ENCODE assay signal across 9 cellular contexts in genomic region chr3:133894334-133895207, GRCh38. TPM values are rescaled to one million over a fixed set of nuclear protein-coding genes. Genes with fewer than 3 reads are reported as not detected.
A peak's percentile ranks its signal among the peaks of the same experiment; 100 is the strongest.
DNase-seq lines count a peak whose midpoint lies in the region; ATAC-seq, FAIRE-seq and TF ChIP-seq lines count a peak whose summit lies in the region.
"Had no signal": no experiment of that assay in that cellular context is flagged by ENCODE, and none has a peak within 500 bp of the region (broad histone marks: within the 10 kb centered on the region; RNA-seq: fewer than 3 reads in every experiment).

No MANE protein-coding gene starts in this region.

- H3F3A ChIP-seq in PC-9 (ENCODE audit: insufficient read depth, low read depth) = no peaks in the 10 kb centered on the region

- H3K4me2 ChIP-seq in GM12878 (ENCODE audit: control insufficient read depth, insufficient read depth) (peak overlapping the region; percentile 33; the same call in 1 of the 2 replicates), PC-9 (no peak overlapping the region)

- H3K4me3 Mint-ChIP-seq in activated CD4-positive, alpha-beta memory T cell treated with anti-CD3 and anti-CD28 coated beads for 36 hours = no peak overlapping the region
- no peak overlapping the region for H3K4me3 Mint-ChIP-seq in natural killer cell

- H3K9me3 ChIP-seq in HUES64 (ENCODE audit: insufficient read depth, low read depth, low read length) (no peaks in the 10 kb centered on the region), GM12878 (replicated peaks; ENCODE audit: control insufficient read depth, insufficient read depth, low read length) (no peaks in the 10 kb centered on the region; the same call in 2 of the 3 replicates), iPS-20b (ENCODE audit: insufficient read depth, low read depth, low read length) (no peaks in the 10 kb centered on the region), stomach (no peaks in the 10 kb centered on the region), PC-9 (ENCODE audit: insufficient read depth, low read depth) (no peaks in the 10 kb centered on the region)
- H3K9me3 ChIP-seq: SJSA1 had no signal

- H3K9ac ChIP-seq in HUES64 (ENCODE audit: low read depth, low read length) = 0 out of 2 replicates have a peak overlapping the region, but pooled peaks have one; percentile 13
- H3K9ac ChIP-seq in GM12878 (ENCODE audit: control insufficient read depth, insufficient read depth, low read length) = no peak overlapping the region
- H3K9ac ChIP-seq in iPS-20b (ENCODE audit: low read depth, low read length) = peak overlapping the region; percentile 14; the same call in 1 of the 2 replicates

- peaks cover 40% of the 10 kb centered on the region for H3K27me3 Mint-ChIP-seq in activated CD4-positive, alpha-beta memory T cell treated with anti-CD3 and anti-CD28 coated beads for 36 hours
- H3K27me3 Mint-ChIP-seq in natural killer cell (ENCODE audit: low read depth in 2 of 2) = peaks cover 36 to 50% of the 10 kb centered on the region in 2 donors

- 1% methylated on average over 45 of the region's 52 CpGs for WGBS in HUES64
- WGBS in GM12878 (ENCODE audit: insufficient coverage, insufficient replicate concordance, low lambda C conversion rate, missing lambda C conversion rate) = 45% methylated on average over 34 of the region's 52 CpGs
- WGBS in stomach, 5 donors = 9 to 18% (median 14%) methylated on average over 31 to 52 of the region's 52 CpGs

- ATAC-seq in GM12878 (no peak), natural killer cell (no peak)

- no peak for FAIRE-seq in GM12878 (lab: Jason Lieb, UNC)

- no peak overlapping the region; the same call in 1 of the 2 replicates for H3K27ac ChIP-seq in HUES64 (ENCODE audit: low read depth, low read length)
- no peak overlapping the region for H3K27ac ChIP-seq in GM12878 (ENCODE audit: control insufficient read depth, insufficient read depth)
- no peak overlapping the region for H3K27ac ChIP-seq in iPS-20b (ENCODE audit: low read length)
- peak overlapping the region in 1 of 5 donors; percentile 61 for H3K27ac ChIP-seq in stomach
- H3K27ac ChIP-seq in PC-9 = no peak overlapping the region
- H3K27ac ChIP-seq: SJSA1 had no signal

- H3K4me1 ChIP-seq in HUES64 (ENCODE audit: insufficient read depth, low read length) (0 out of 2 replicates have a peak, but pooled peaks cover 7% of the 10 kb centered on the region), GM12878 (ENCODE audit: control insufficient read depth, insufficient read depth, low read length) (no peaks in the 10 kb centered on the region), iPS-20b (ENCODE audit: insufficient read depth, low read length) (peaks cover 7% of the 10 kb centered on the region; the same call in 1 of the 2 replicates), stomach (peaks cover 19 to 25% (median 24%) of the 10 kb centered on the region in 4 donors), PC-9 (replicated peaks; ENCODE audit: insufficient read depth) (no peaks in the 10 kb centered on the region)

- no peak for TF ChIP-seq EP300 in GM12878 (IDR thresholded peaks at IDR 0.05; ENCODE audit: borderline replicate concordance in 1 of 2, control insufficient read depth in 1 of 2, low read depth in 2 of 2, low read length in 2 of 2)
- no peak for TF ChIP-seq EP300 in stomach (IDR thresholded peaks at IDR 0.05)

- TF ChIP-seq RAD21 in GM12878 (IDR thresholded peaks at IDR 0.05; ENCODE audit: insufficient read depth, low read depth, low read length) = no peak

- RAD21 ChIA-PET in GM12878 (lab: Charles Lee; ENCODE audit: unreplicated experiment) = no interaction called here

- H3K27me3 ChIP-seq in HUES64 (ENCODE audit: insufficient read depth, low read length) (peaks cover 56% of the 10 kb centered on the region), GM12878 (replicated peaks in 1 of 2; ENCODE audit: control insufficient read depth in 2 of 2, insufficient read depth in 2 of 2, low read length in 1 of 2) (peaks cover 12 to 13% of the 10 kb centered on the region in 2 experiments), iPS-20b (ENCODE audit: insufficient read depth, low read length) (peaks cover 52% of the 10 kb centered on the region), stomach (peaks cover 0 to 35% (median 18%) of the 10 kb centered on the region in 3 donors), PC-9 (ENCODE audit: insufficient read depth, low read depth) (0 out of 2 replicates have a peak, but pooled peaks cover 8% of the 10 kb centered on the region)

- CTCF ChIA-PET in GM12878 (lab: Yijun Ruan, JAX) (no interaction called here), PC-9 (lab: Charles Lee) (no interaction called here)
- CTCF ChIA-PET in activated CD4-positive, alpha-beta memory T cell treated with anti-CD3 and anti-CD28 coated beads for 36 hours (lab: Charles Lee) = no interaction called here

- H4K20me1 ChIP-seq in GM12878 (ENCODE audit: control insufficient read depth, insufficient read depth) (no peaks in the 10 kb centered on the region; the same call in 1 of the 2 replicates), PC-9 (ENCODE audit: insufficient read depth) (no peaks in the 10 kb centered on the region)

- no peak for TF ChIP-seq POLR2A in GM12878 (IDR thresholded peaks at IDR 0.05; ENCODE audit: low read depth, low read length)
- no peak for TF ChIP-seq POLR2A in stomach (IDR thresholded peaks at IDR 0.05)

- in situ Hi-C loops in GM12878 (cut with MboI) = no loop called here

- SMC1A ChIA-PET in GM12878 (lab: Charles Lee; ENCODE audit: uncharacterized antibody, unreplicated experiment) = no interaction called here

- DNase-seq in GM12878 (ENCODE audit: low read depth, low spot score) (no peak), stomach (no peak), PC-9 (no peak), natural killer cell (no peak)
- DNase-seq in activated CD4-positive, alpha-beta memory T cell treated with anti-CD3 and anti-CD28 coated beads for 36 hours = no peak
- no peak for DNase-seq in activated CD8-positive, alpha-beta memory T cell treated with anti-CD3 and anti-CD28 coated beads, Interleukin-2, amount 50 U/mL, for 4 hours

- peak overlapping the region; percentile 66 for H3K4me3 ChIP-seq in HUES64 (ENCODE audit: low read length)
- H3K4me3 ChIP-seq in GM12878 = no peak overlapping the region
- peak overlapping the region; percentile 83 for H3K4me3 ChIP-seq in iPS-20b (ENCODE audit: low read length)
- H3K4me3 ChIP-seq in stomach = peak overlapping the region; percentile 65 to 83 (median 75)
- no peak overlapping the region for H3K4me3 ChIP-seq in PC-9

- intact Hi-C loops in GM12878 (cut with micrococcal nuclease; ENCODE audit: unreplicated experiment) = no loop called here
- intact Hi-C loops in stomach (cut with DNase I; ENCODE audit: low total_unique reads) = no loop called here
- intact Hi-C loops in activated CD4-positive, alpha-beta memory T cell treated with anti-CD3 and anti-CD28 coated beads for 36 hours (cut with micrococcal nuclease) = no loop called here
- intact Hi-C loops in PC-9 (cut with micrococcal nuclease; ENCODE audit: unreplicated experiment) = no loop called here
- intact Hi-C loops in natural killer cell (cut with micrococcal nuclease) = no loop called here

- H3K9me2 ChIP-seq in PC-9 (ENCODE audit: insufficient read depth) = no peaks in the 10 kb centered on the region

- POLR2A ChIA-PET in GM12878 (lab: Charles Lee) = no interaction called here
- POLR2A ChIA-PET in activated CD4-positive, alpha-beta memory T cell treated with anti-CD3 and anti-CD28 coated beads for 36 hours (lab: Charles Lee) = no interaction called here
- POLR2A ChIA-PET in PC-9 (lab: Charles Lee; ENCODE audit: unreplicated experiment) = no interaction called here

- H3K36me3 Mint-ChIP-seq in activated CD4-positive, alpha-beta memory T cell treated with anti-CD3 and anti-CD28 coated beads for 36 hours = no peaks in the 10 kb centered on the region
- no peaks in the 10 kb centered on the region for H3K36me3 Mint-ChIP-seq in natural killer cell

- no peak overlapping the region for H2AFZ ChIP-seq in GM12878 (ENCODE audit: control insufficient read depth, low read depth, low read length)
- no peak overlapping the region for H2AFZ ChIP-seq in PC-9

- H3K27ac Mint-ChIP-seq in activated CD4-positive, alpha-beta memory T cell treated with anti-CD3 and anti-CD28 coated beads for 36 hours = no peak overlapping the region
- no peak overlapping the region for H3K27ac Mint-ChIP-seq in natural killer cell

- H3K36me3 ChIP-seq in HUES64 (ENCODE audit: insufficient read depth, low read length) (no peaks in the 10 kb centered on the region), GM12878 (ENCODE audit: control insufficient read depth in 2 of 2, insufficient read depth in 2 of 2, low read length in 1 of 2) (no peaks in the 10 kb centered on the region), iPS-20b (ENCODE audit: insufficient read depth, low read depth, low read length) (no peaks in the 10 kb centered on the region), stomach (no peaks in the 10 kb centered on the region), PC-9 (ENCODE audit: low read depth) (no peaks in the 10 kb centered on the region)
- H3K36me3 ChIP-seq: SJSA1 had no signal

- no peaks in the 10 kb centered on the region for H3K9me3 Mint-ChIP-seq in activated CD4-positive, alpha-beta memory T cell treated with anti-CD3 and anti-CD28 coated beads for 36 hours
- no peaks in the 10 kb centered on the region for H3K9me3 Mint-ChIP-seq in natural killer cell

- no TSS peak for BruUV-seq in GM12878 (replicated peaks; lab: Mats Ljungman, UMichigan)
- no TSS peak for BruUV-seq in PC-9 (replicated peaks; lab: Mats Ljungman, UMichigan)

- peaks cover 3% of the 10 kb centered on the region for H3K4me1 Mint-ChIP-seq in activated CD4-positive, alpha-beta memory T cell treated with anti-CD3 and anti-CD28 coated beads for 36 hours (ENCODE audit: low read depth)
- no peaks in the 10 kb centered on the region for H3K4me1 Mint-ChIP-seq in natural killer cell

- H3K79me2 ChIP-seq in GM12878 (ENCODE audit: control insufficient read depth, insufficient read depth, low read length) (no peaks in the 10 kb centered on the region), PC-9 (ENCODE audit: low read depth) (no peaks in the 10 kb centered on the region)

- TF ChIP-seq CTCF in GM12878 (IDR thresholded peaks at IDR 0.05 in 2 of 3, conservative IDR thresholded peaks at IDR 0.05 in 1 of 3; ENCODE audit: control insufficient read depth in 2 of 3, extremely low read depth in 1 of 3, insufficient read depth in 1 of 3, low read depth in 3 of 3, low read length in 3 of 3) (no peak), stomach (IDR thresholded peaks at IDR 0.05) (no peak), PC-9 (conservative IDR thresholded peaks at IDR 0.05) (no peak), natural killer cell (IDR thresholded peaks at IDR 0.05) (no peak)

RNA-seq across cellular contexts. Expression of gene RAB6B, which starts 1.1 kb away (rescaled TPM):
- polyA plus RNA-seq in HUES64 (2013, experiment 1 of 2) = 5.6 TPM
- polyA plus RNA-seq in HUES64 (2013, experiment 2 of 2) = 7.2 TPM
- not detected in 2 replicates for total RNA-seq in GM12878 (2013; cell fraction: nucleolus; rRNA removed)
- total RNA-seq in GM12878 (2014; rRNA removed) (not detected in 2 replicates), GM12878 (2014; rRNA removed; fragmentation: Illumina TruSeq; extraction: Trizol) (not detected in 2 replicates), GM12878 (2021) (0.13 TPM in 1 of 2 replicates, not detected in the other), stomach (1 to 10 TPM in 3 of 5 donors, under 1 TPM in 2; 0.58 to 6.1 (median 1.2) TPM), PC-9 (2021) (0.40 and 0.52 TPM in 2 replicates), natural killer cell (1 to 10 TPM; 1.4 to 2.7 (median 1.6) TPM)
- 0.47 TPM for polyA plus RNA-seq in GM12878 (2011; ENCODE audit: low read depth)
- polyA plus RNA-seq in GM12878 (2011; rRNA removed) (not detected in 2 replicates), GM12878 (2014; fragmentation: Illumina TruSeq; extraction: Trizol) (0.01 TPM in 1 of 2 replicates, not detected in the other), GM12878 (2014; fragmentation: Nextera tagmentation; extraction: Ambion mirVana) (under 1 TPM in 1 of 2 experiments, not detected in 1; 0.02 TPM), GM12878 (2014; rRNA removed) (0.04 TPM in 1 of 2 replicates, not detected in the other), GM12878 (2016; fragmentation: Nextera tagmentation; extraction: Ambion mirVana) (under 1 TPM; 0.09 to 0.16 TPM), stomach (1 to 10 TPM; 1.9 to 7.5 (median 1.9) TPM)
- polyA plus RNA-seq in GM12878 (2011; cell fraction: cytosol; rRNA removed) = not detected in 2 replicates
- polyA plus RNA-seq in GM12878 (2011; cell fraction: nucleus; rRNA removed) = 0.03 TPM in 1 of 2 replicates, not detected in the other
- 0.57 and 1.5 TPM in 2 replicates for polyA plus RNA-seq in GM12878 (2012)
- polyA minus RNA-seq in GM12878 (2011; rRNA and poly(A)+ RNA removed) = not detected in 2 replicates
- polyA minus RNA-seq in GM12878 (2011; cell fraction: cytosol; rRNA and poly(A)+ RNA removed) = not detected in 2 replicates
- not detected in 2 replicates for polyA minus RNA-seq in GM12878 (2011; cell fraction: nucleus; rRNA and poly(A)+ RNA removed)
- total RNA-seq in activated CD4-positive, alpha-beta memory T cell treated with anti-CD3 and anti-CD28 coated beads for 36 hours = 1 to 10 TPM; 2.7 to 3.9 TPM

Comparison
In these comparisons a context has a peak if more than half of its experiments do, and no peak if none do; other contexts are left out.
1. H3K4me3 ChIP-seq: peak in HUES64 (single experiment), iPS-20b (single experiment) and stomach (4 of 4); none in GM12878 (single experiment) and PC-9 (single experiment).